8 cellular contexts compared by ENCODE assay signal in genomic region chr19:5690955-5691204, GRCh38. TPM values are rescaled to one million over a fixed set of nuclear protein-coding genes. Genes with fewer than 3 reads are reported as not detected.
DNase-seq lines count a peak whose midpoint lies in the region; ATAC-seq, FAIRE-seq and TF ChIP-seq lines count a peak whose summit lies in the region.

No MANE protein-coding gene starts in this region.

- no peak for TF ChIP-seq RAD21 in A549 (conservative IDR thresholded peaks at IDR 0.05 in 1 of 2, IDR thresholded peaks at IDR 0.05 in 1 of 2)

- CTCF ChIA-PET in A549 (lab: Yijun Ruan, JAX), result interaction anchor here (0.7 to 1.6 kb wide), 6 partner anchors 10 to 642 kb away, joined by 3 to 4 read pairs (median 4); no protein-coding TSS in a partner anchor

- H3K4me1 ChIP-seq in A549 (peaks cover 13% of the 10 kb centered on the region), mononuclear cell (ENCODE audit: insufficient read depth, low read length) (peaks cover 33% of the 10 kb centered on the region)

- POLR2A ChIA-PET in A549 (lab: Yijun Ruan, JAX), result interaction anchor here (1.0 to 3.0 kb wide), 3 partner anchors 29 to 213 kb away, joined by 3 to 45 read pairs (median 13); partner anchors contain the start of genes CATSPERD, LONP1, SAFB and SAFB2

- H3K27ac ChIP-seq in A549 (peak overlapping the region; percentile 93 to 97), HL-60 (replicated peaks) (peak overlapping the region; percentile 98), brain microvascular endothelial cell (peak overlapping the region; percentile 19)

- no peak for FAIRE-seq in A549 (lab: Jason Lieb, UNC)

- no peak for TF ChIP-seq CTCF in A549 (IDR thresholded peaks at IDR 0.05)
- no peak for TF ChIP-seq CTCF in HL-60 (IDR thresholded peaks at IDR 0.05; ENCODE audit: insufficient read depth, low read length)
- TF ChIP-seq CTCF in brain microvascular endothelial cell (IDR thresholded peaks at IDR 0.05; ENCODE audit: low read depth, low read length, missing control alignments), result no peak

- TF ChIP-seq POLR2A in A549 (IDR thresholded peaks at IDR 0.05; ENCODE audit: low read length), result no peak

- H3K9me3 ChIP-seq in A549 (no peaks in the 10 kb centered on the region), mononuclear cell (ENCODE audit: low read depth, low read length) (no peaks in the 10 kb centered on the region)

- DNase-seq in A549 (ENCODE audit: low read depth in 1 of 2, low spot score in 1 of 2) (no peak), HL-60 (ENCODE audit: low read depth in 1 of 2, low spot score in 1 of 2) (no peak), brain microvascular endothelial cell (no peak), NCI-H526 (lab: John Stamatoyannopoulos, UW) (no peak), NCI-H345 (lab: John Stamatoyannopoulos, UW) (no peak), kidney tubule cell (ENCODE audit: low spot score) (no peak)

- WGBS in A549 (ENCODE audit: missing lambda C conversion rate), result 9% methylated on average over 9 of the region's 15 CpGs

- TF ChIP-seq EP300 in A549 (IDR thresholded peaks at IDR 0.05), result no peak

- H3K36me3 ChIP-seq in brain microvascular endothelial cell (replicated peaks), result peaks cover 49% of the 10 kb centered on the region

- ATAC-seq in A549, result no peak
- ATAC-seq in GM19324 (IDR thresholded peaks at IDR 0.05; ENCODE audit: low FRiP score, unreplicated experiment), result no peak

- H3K4me3 ChIP-seq in A549, result peak overlapping the region; percentile 92
- H3K4me3 ChIP-seq in HL-60 (replicated peaks; ENCODE audit: insufficient read depth, low read length), result peak overlapping the region; percentile 80
- H3K4me3 ChIP-seq in brain microvascular endothelial cell (ENCODE audit: low read depth, low read length), result peak overlapping the region; percentile 97
- H3K4me3 ChIP-seq in mononuclear cell (ENCODE audit: low read length), result peak overlapping the region; percentile 98

- peak overlapping the region; percentile 88 for H3K4me2 ChIP-seq in A549

- H3K27me3 ChIP-seq in HL-60 (ENCODE audit: insufficient read depth, poor library complexity, severe bottlenecking), result no peaks in the 10 kb centered on the region
- H3K27me3 ChIP-seq in brain microvascular endothelial cell (replicated peaks), result no peaks in the 10 kb centered on the region
- H3K27me3 ChIP-seq in mononuclear cell (ENCODE audit: insufficient read depth, low read length), result no peaks in the 10 kb centered on the region

- in situ Hi-C loops in brain microvascular endothelial cell (cut with HindIII; ENCODE audit: low pct_ligation_motif_present, low sequenced_read_pairs), result no loop called here

TF ChIP-seq in A549, 52 proteins besides CTCF, POLR2A, EP300 and RAD21:
- TF ChIP-seq ZNF302 (CRISPR knock-in tag; IDR thresholded peaks at IDR 0.05) (no peak), EHMT2 (IDR thresholded peaks at IDR 0.05; ENCODE audit: low read depth) (no peak), BHLHE40 (IDR thresholded peaks at IDR 0.05; ENCODE audit: low read depth, low read length) (no peak), FOSB (CRISPR knock-in tag; IDR thresholded peaks at IDR 0.05) (no peak), HOXB13 (CRISPR knock-in tag; IDR thresholded peaks at IDR 0.05; ENCODE audit: low read depth) (no peak), FOXS1 (CRISPR knock-in tag; IDR thresholded peaks at IDR 0.05) (no peak), HMGXB4 (CRISPR knock-in tag; IDR thresholded peaks at IDR 0.05; ENCODE audit: borderline replicate concordance) (no peak), HOXB5 (CRISPR knock-in tag; IDR thresholded peaks at IDR 0.05) (no peak), ATOH8 (CRISPR knock-in tag; IDR thresholded peaks at IDR 0.05; ENCODE audit: low read depth) (no peak), TFCP2L1 (CRISPR knock-in tag; IDR thresholded peaks at IDR 0.05) (no peak), SMC3 (IDR thresholded peaks at IDR 0.05) (no peak), ZC3H11A (IDR thresholded peaks at IDR 0.05) (no peak), PBX3 (IDR thresholded peaks at IDR 0.05) (no peak), NPAS2 (CRISPR knock-in tag; IDR thresholded peaks at IDR 0.05; ENCODE audit: borderline replicate concordance) (no peak), RFX5 (IDR thresholded peaks at IDR 0.05) (no peak)

RNA-seq across cellular contexts. Expression of gene RPL36, which starts 0.8 kb away (rescaled TPM):
- polyA plus RNA-seq in A549 (2011; rRNA removed) (329 and 368 TPM in 2 replicates), A549 (2017; fragmentation: RNase III; extraction: RNeasy Plus Mini Kit Qiagen cat#74134 plus additional on column Dnase treatment) (1,385 to 1,590 TPM (median 1,396 TPM) in 3 replicates)
- 807 and 852 TPM in 2 replicates for polyA plus RNA-seq in A549 (2012; cell fraction: cytosol; rRNA removed)
- 274 and 372 TPM in 2 replicates for polyA plus RNA-seq in A549 (2012; cell fraction: nucleus; rRNA removed)
- polyA minus RNA-seq in A549 (2011; rRNA and poly(A)+ RNA removed), result 160 and 210 TPM in 2 replicates
- 378 TPM for total RNA-seq in mononuclear cell

RNA-seq across cellular contexts. Expression of gene HSD11B1L, which starts 10.1 kb away (rescaled TPM):
- polyA plus RNA-seq in A549 (2011; rRNA removed) (2.5 and 2.8 TPM in 2 replicates), A549 (2017; fragmentation: RNase III; extraction: RNeasy Plus Mini Kit Qiagen cat#74134 plus additional on column Dnase treatment) (2.7 to 4.8 TPM (median 4.8 TPM) in 3 replicates)
- 3.9 and 5.9 TPM in 2 replicates for polyA plus RNA-seq in A549 (2012; cell fraction: cytosol; rRNA removed)
- polyA plus RNA-seq in A549 (2012; cell fraction: nucleus; rRNA removed), result 6.4 and 7.5 TPM in 2 replicates
- polyA minus RNA-seq in A549 (2011; rRNA and poly(A)+ RNA removed), result 0.87 and 1.2 TPM in 2 replicates
- total RNA-seq in mononuclear cell, result 3.5 TPM

RNA-seq across cellular contexts. Expression of gene MICOS13, which starts 10.6 kb away (rescaled TPM):
- polyA plus RNA-seq in A549 (2011; rRNA removed), result 19.1 and 20.5 TPM in 2 replicates
- 60.3 and 75.4 TPM in 2 replicates for polyA plus RNA-seq in A549 (2012; cell fraction: cytosol; rRNA removed)
- polyA plus RNA-seq in A549 (2012; cell fraction: nucleus; rRNA removed), result 50.4 and 61.7 TPM in 2 replicates
- 43.1 to 48.8 TPM (median 48.6 TPM) in 3 replicates for polyA plus RNA-seq in A549 (2017; fragmentation: RNase III; extraction: RNeasy Plus Mini Kit Qiagen cat#74134 plus additional on column Dnase treatment)
- polyA minus RNA-seq in A549 (2011; rRNA and poly(A)+ RNA removed), result 9.2 and 11.4 TPM in 2 replicates
- total RNA-seq in mononuclear cell, result 8.5 TPM

RNA-seq across cellular contexts. Expression of gene LONP1, which starts 29.1 kb away (rescaled TPM):
- polyA plus RNA-seq in A549 (2011; rRNA removed) (41.2 and 42.7 TPM in 2 replicates), A549 (2017; fragmentation: RNase III; extraction: RNeasy Plus Mini Kit Qiagen cat#74134 plus additional on column Dnase treatment) (65.2 to 68.9 TPM (median 66.4 TPM) in 3 replicates)
- polyA plus RNA-seq in A549 (2012; cell fraction: cytosol; rRNA removed), result 114 and 121 TPM in 2 replicates
- polyA plus RNA-seq in A549 (2012; cell fraction: nucleus; rRNA removed), result 211 and 254 TPM in 2 replicates
- polyA minus RNA-seq in A549 (2011; rRNA and poly(A)+ RNA removed), result 46.2 and 54.9 TPM in 2 replicates
- 46.4 TPM for total RNA-seq in mononuclear cell

RNA-seq across cellular contexts. Expression of gene CATSPERD, which starts 29.6 kb away (rescaled TPM):
- 0.03 TPM in 1 of 2 replicates, not detected in the other for polyA plus RNA-seq in A549 (2011; rRNA removed)
- polyA plus RNA-seq in A549 (2012; cell fraction: cytosol; rRNA removed), result not detected in 2 replicates
- polyA plus RNA-seq in A549 (2012; cell fraction: nucleus; rRNA removed), result not detected in 2 replicates
- polyA plus RNA-seq in A549 (2017; fragmentation: RNase III; extraction: RNeasy Plus Mini Kit Qiagen cat#74134 plus additional on column Dnase treatment), result 0.17 TPM in 1 of 3 replicates, not detected in the others
- polyA minus RNA-seq in A549 (2011; rRNA and poly(A)+ RNA removed), result 0.08 TPM in 1 of 2 replicates, not detected in the other
- total RNA-seq in mononuclear cell, result not detected

Comparison
In these comparisons a context has a peak if more than half of its experiments do, and no peak if none do; other contexts are left out.
1. H3K27ac ChIP-seq: peak in every context shown above with its lines; median percentile 98 in HL-60; 95 in A549; 19 in brain microvascular endothelial cell.